11 cellular contexts compared by ENCODE assay signal in genomic region chr2:120305296-120305695, GRCh38. TPM values are rescaled to one million over a fixed set of nuclear protein-coding genes. Genes with fewer than 3 reads are reported as not detected.
A peak's percentile ranks its signal among the peaks of the same experiment; 100 is the strongest.
DNase-seq lines count a peak whose midpoint lies in the region; ATAC-seq and TF ChIP-seq lines count a peak whose summit lies in the region.
"Had no signal": no experiment of that assay in that cellular context is flagged by ENCODE, and none has a peak within 500 bp of the region (broad histone marks: within the 10 kb centered on the region; RNA-seq: fewer than 3 reads in every experiment).

No MANE protein-coding gene starts in this region.

- peaks cover 8% of the 10 kb centered on the region for H3K36me3 Mint-ChIP-seq in Caco-2 (ENCODE audit: insufficient read depth, unreplicated experiment)

- POLR2A ChIA-PET in Caco-2 (lab: Charles Lee), result interaction anchor here (1.3 kb wide), 1 partner anchor 82 kb away, joined by 3 read pairs; the partner anchor contains the start of gene TMEM185B

- in situ Hi-C loops in astrocyte of the spinal cord (cut with HindIII; ENCODE audit: low sequenced_read_pairs), result no loop called here

- H3K4me3 ChIP-seq in Caco-2 (ENCODE audit: low read depth, low read length) (no peak overlapping the region), astrocyte of the spinal cord (ENCODE audit: low read depth, low read length) (no peak overlapping the region), lower lobe of right lung (no peak overlapping the region)
- H3K4me3 ChIP-seq: GM23248 had no signal

- no peaks in the 10 kb centered on the region for H3K27me3 ChIP-seq in Caco-2 (replicated peaks; ENCODE audit: control insufficient read depth, insufficient read depth, low read length)
- H3K27me3 ChIP-seq in lower lobe of right lung (ENCODE audit: low read depth), result no peaks in the 10 kb centered on the region

- ATAC-seq in lower lobe of right lung, result no peak
- ATAC-seq in HG02642 (IDR thresholded peaks at IDR 0.05; ENCODE audit: poor library complexity, unreplicated experiment), result no peak
- no peak for ATAC-seq in HG03108 (IDR thresholded peaks at IDR 0.05; ENCODE audit: unreplicated experiment)

- no peaks in the 10 kb centered on the region for H3K4me1 ChIP-seq in Caco-2
- H3K4me1 ChIP-seq in lower lobe of right lung, result no peaks in the 10 kb centered on the region

- intact Hi-C loops in Caco-2 (cut with micrococcal nuclease; ENCODE audit: unreplicated experiment) (no loop called here), lower lobe of right lung (cut with DNase I) (no loop called here)

- peak; percentile 56 to 73 for TF ChIP-seq CTCF in Caco-2 (IDR thresholded peaks at IDR 0.05; ENCODE audit: insufficient read depth in 1 of 2, low read depth in 1 of 2, low read length in 1 of 2, severe bottlenecking in 1 of 2, unreplicated experiment in 1 of 2)
- peak; percentile 42 for TF ChIP-seq CTCF in astrocyte of the spinal cord (IDR thresholded peaks at IDR 0.05; ENCODE audit: low read depth, low read length)
- TF ChIP-seq CTCF in lower lobe of right lung (IDR thresholded peaks at IDR 0.05), result peak; percentile 23

- no TSS peak for BruUV-seq in Caco-2 (replicated peaks; lab: Mats Ljungman, UMichigan)

- no peaks in the 10 kb centered on the region for H3K9me3 ChIP-seq in Caco-2
- no peaks in the 10 kb centered on the region for H3K9me3 ChIP-seq in lower lobe of right lung

- CTCF ChIA-PET in Caco-2 (lab: Charles Lee), result interaction anchor here (0.6 to 1.0 kb wide), 3 partner anchors 12 to 131 kb away, joined by 3 to 4 read pairs (median 4); no protein-coding TSS in a partner anchor

- no peak for TF ChIP-seq EP300 in Ishikawa (IDR thresholded peaks at IDR 0.05; ENCODE audit: borderline replicate concordance)

- H3K4me3 Mint-ChIP-seq in Caco-2 (ENCODE audit: unreplicated experiment), result no peak overlapping the region

- H3K4me1 Mint-ChIP-seq in Caco-2 (ENCODE audit: low read depth, unreplicated experiment), result peaks cover 8% of the 10 kb centered on the region

- H3K36me3 ChIP-seq in Caco-2 (ENCODE audit: control insufficient read depth, insufficient read depth, low read length), result no peaks in the 10 kb centered on the region; the same call in 1 of the 2 replicates
- peaks cover 16% of the 10 kb centered on the region for H3K36me3 ChIP-seq in lower lobe of right lung

- no peaks in the 10 kb centered on the region for H3K27me3 Mint-ChIP-seq in Caco-2 (ENCODE audit: insufficient read depth, unreplicated experiment)

- H3K9me3 Mint-ChIP-seq in Caco-2 (ENCODE audit: unreplicated experiment), result no peaks in the 10 kb centered on the region

- DNase-seq in Caco-2 (peak; percentile 57 to 65), astrocyte of the spinal cord (ENCODE audit: low read depth, low spot score) (no peak), lower lobe of right lung (no peak), iPS-NIHi7 (ENCODE audit: extremely low spot score) (no peak), OCI-M2 (lab: John Stamatoyannopoulos, UW; ENCODE audit: unreplicated experiment) (no peak)
- DNase-seq: activated T-cell treated with anti-CD3 and anti-CD28 coated beads, Interleukin-2, amount 50 U/mL, for 1 hour; GM23248 had no signal

- no peak overlapping the region for H3K27ac ChIP-seq in lower lobe of right lung
- H3K27ac ChIP-seq: GM23248, RWPE1 had no signal

- TF ChIP-seq RAD21 in Ishikawa (IDR thresholded peaks at IDR 0.05; ENCODE audit: low read depth), result peak; percentile 41; the same call in 1 of the 2 replicates

- no peak overlapping the region for H3K27ac Mint-ChIP-seq in Caco-2 (ENCODE audit: unreplicated experiment)

TF ChIP-seq in Ishikawa, 13 proteins besides CTCF, POLR2A, EP300 and RAD21:
- TF ChIP-seq TAF1 (IDR thresholded peaks at IDR 0.05; ENCODE audit: low read depth), result no peak
- TF ChIP-seq USF1 (IDR thresholded peaks at IDR 0.05), result no peak
- TF ChIP-seq MAX (IDR thresholded peaks at IDR 0.05), result no peak
- TF ChIP-seq CEBPB (IDR thresholded peaks at IDR 0.05), result no peak

RNA-seq across cellular contexts. Expression of gene INHBB, which starts 40.6 kb away (rescaled TPM):
- total RNA-seq in Caco-2 (2022), result 28.6 and 28.9 TPM in 2 replicates
- total RNA-seq in lower lobe of right lung, result 5.2 TPM

RNA-seq across cellular contexts. Expression of gene RALB, which starts 52.6 kb away (rescaled TPM):
- 56.5 and 59.4 TPM in 2 replicates for total RNA-seq in Caco-2 (2022)
- total RNA-seq in lower lobe of right lung, result 65.8 TPM

Comparison
In these comparisons a context has a peak if more than half of its experiments do, and no peak if none do; other contexts are left out.
1. DNase-seq: peak in Caco-2 (2 of 2); none in astrocyte of the spinal cord (single experiment), lower lobe of right lung (single experiment), iPS-NIHi7 (single experiment) and OCI-M2 (single experiment).
2. Peak in every context shown above with its lines, with median percentiles within 50 percentile points of each other: CTCF ChIP-seq.